ENCODE assay signal across 2 cellular contexts in genomic region chr19:6674868-6675305, GRCh38.
TF ChIP-seq lines count a peak whose summit lies in the region.

No MANE protein-coding gene starts in this region.

TF ChIP-seq in GM12878, 131 proteins besides CTCF, POLR2A, EP300 and RAD21 (continued from another document and continues in another):
- TF ChIP-seq, protein P1, sequence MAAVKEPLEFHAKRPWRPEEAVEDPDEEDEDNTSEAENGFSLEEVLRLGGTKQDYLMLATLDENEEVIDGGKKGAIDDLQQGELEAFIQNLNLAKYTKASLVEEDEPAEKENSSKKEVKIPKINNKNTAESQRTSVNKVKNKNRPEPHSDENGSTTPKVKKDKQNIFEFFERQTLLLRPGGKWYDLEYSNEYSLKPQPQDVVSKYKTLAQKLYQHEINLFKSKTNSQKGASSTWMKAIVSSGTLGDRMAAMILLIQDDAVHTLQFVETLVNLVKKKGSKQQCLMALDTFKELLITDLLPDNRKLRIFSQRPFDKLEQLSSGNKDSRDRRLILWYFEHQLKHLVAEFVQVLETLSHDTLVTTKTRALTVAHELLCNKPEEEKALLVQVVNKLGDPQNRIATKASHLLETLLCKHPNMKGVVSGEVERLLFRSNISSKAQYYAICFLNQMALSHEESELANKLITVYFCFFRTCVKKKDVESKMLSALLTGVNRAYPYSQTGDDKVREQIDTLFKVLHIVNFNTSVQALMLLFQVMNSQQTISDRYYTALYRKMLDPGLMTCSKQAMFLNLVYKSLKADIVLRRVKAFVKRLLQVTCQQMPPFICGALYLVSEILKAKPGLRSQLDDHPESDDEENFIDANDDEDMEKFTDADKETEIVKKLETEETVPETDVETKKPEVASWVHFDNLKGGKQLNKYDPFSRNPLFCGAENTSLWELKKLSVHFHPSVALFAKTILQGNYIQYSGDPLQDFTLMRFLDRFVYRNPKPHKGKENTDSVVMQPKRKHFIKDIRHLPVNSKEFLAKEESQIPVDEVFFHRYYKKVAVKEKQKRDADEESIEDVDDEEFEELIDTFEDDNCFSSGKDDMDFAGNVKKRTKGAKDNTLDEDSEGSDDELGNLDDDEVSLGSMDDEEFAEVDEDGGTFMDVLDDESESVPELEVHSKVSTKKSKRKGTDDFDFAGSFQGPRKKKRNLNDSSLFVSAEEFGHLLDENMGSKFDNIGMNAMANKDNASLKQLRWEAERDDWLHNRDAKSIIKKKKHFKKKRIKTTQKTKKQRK (IDR thresholded peaks at IDR 0.05; ENCODE audit: low read depth, low read length): no peak
- TF ChIP-seq BCL11A (IDR thresholded peaks at IDR 0.05; ENCODE audit: low read depth, low read length) (peak; percentile 91), MEF2B (IDR thresholded peaks at IDR 0.05; ENCODE audit: partially characterized antibody, poor library complexity, severe bottlenecking) (peak; percentile 81), TAF1 (IDR thresholded peaks at IDR 0.05; ENCODE audit: borderline replicate concordance, low read depth, low read length) (0 out of 2 replicates have a peak, but pooled peaks have one; percentile 6), IKZF2 (IDR thresholded peaks at IDR 0.05) (peak; percentile 95 to 96), TCF3 (IDR thresholded peaks at IDR 0.05; ENCODE audit: borderline replicate concordance, insufficient read depth, low read depth, low read length) (peak; percentile 66; the same call in 1 of the 2 replicates), ZNF207 (IDR thresholded peaks at IDR 0.05; ENCODE audit: borderline replicate concordance) (no peak; the same call in 1 of the 2 replicates), NRF1 (conservative IDR thresholded peaks at IDR 0.05; ENCODE audit: low read depth, low read length) (no peak), FOS (IDR thresholded peaks at IDR 0.05; ENCODE audit: borderline replicate concordance, extremely low read depth, insufficient read length) (no peak), ZBTB11 (CRISPR knock-in tag; IDR thresholded peaks at IDR 0.05) (no peak), HCFC1 (IDR thresholded peaks at IDR 0.05; ENCODE audit: low read length) (no peak), ESRRA (IDR thresholded peaks at IDR 0.05; ENCODE audit: low read length) (no peak), YY1 (IDR thresholded peaks at IDR 0.05; ENCODE audit: low read depth, low read length) (peak; percentile 54; the same call in 1 of the 2 replicates), MTA2 (IDR thresholded peaks at IDR 0.05; ENCODE audit: low read depth) (peak; percentile 78; the same call in 1 of the 2 replicates)
- TF ChIP-seq, protein P2, sequence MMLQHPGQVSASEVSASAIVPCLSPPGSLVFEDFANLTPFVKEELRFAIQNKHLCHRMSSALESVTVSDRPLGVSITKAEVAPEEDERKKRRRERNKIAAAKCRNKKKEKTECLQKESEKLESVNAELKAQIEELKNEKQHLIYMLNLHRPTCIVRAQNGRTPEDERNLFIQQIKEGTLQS (IDR thresholded peaks at IDR 0.05; ENCODE audit: borderline replicate concordance, extremely low read depth, low read depth, low read length): no peak
- TF ChIP-seq, protein P3, sequence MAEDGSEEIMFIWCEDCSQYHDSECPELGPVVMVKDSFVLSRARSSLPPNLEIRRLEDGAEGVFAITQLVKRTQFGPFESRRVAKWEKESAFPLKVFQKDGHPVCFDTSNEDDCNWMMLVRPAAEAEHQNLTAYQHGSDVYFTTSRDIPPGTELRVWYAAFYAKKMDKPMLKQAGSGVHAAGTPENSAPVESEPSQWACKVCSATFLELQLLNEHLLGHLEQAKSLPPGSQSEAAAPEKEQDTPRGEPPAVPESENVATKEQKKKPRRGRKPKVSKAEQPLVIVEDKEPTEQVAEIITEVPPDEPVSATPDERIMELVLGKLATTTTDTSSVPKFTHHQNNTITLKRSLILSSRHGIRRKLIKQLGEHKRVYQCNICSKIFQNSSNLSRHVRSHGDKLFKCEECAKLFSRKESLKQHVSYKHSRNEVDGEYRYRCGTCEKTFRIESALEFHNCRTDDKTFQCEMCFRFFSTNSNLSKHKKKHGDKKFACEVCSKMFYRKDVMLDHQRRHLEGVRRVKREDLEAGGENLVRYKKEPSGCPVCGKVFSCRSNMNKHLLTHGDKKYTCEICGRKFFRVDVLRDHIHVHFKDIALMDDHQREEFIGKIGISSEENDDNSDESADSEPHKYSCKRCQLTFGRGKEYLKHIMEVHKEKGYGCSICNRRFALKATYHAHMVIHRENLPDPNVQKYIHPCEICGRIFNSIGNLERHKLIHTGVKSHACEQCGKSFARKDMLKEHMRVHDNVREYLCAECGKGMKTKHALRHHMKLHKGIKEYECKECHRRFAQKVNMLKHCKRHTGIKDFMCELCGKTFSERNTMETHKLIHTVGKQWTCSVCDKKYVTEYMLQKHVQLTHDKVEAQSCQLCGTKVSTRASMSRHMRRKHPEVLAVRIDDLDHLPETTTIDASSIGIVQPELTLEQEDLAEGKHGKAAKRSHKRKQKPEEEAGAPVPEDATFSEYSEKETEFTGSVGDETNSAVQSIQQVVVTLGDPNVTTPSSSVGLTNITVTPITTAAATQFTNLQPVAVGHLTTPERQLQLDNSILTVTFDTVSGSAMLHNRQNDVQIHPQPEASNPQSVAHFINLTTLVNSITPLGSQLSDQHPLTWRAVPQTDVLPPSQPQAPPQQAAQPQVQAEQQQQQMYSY (CRISPR knock-in tag; IDR thresholded peaks at IDR 0.05): no peak

TF ChIP-seq in HepG2, 621 proteins besides CTCF, POLR2A, EP300 and RAD21 (continued from another document):
- no peak for TF ChIP-seq ZBTB21 (CRISPR knock-in tag; IDR thresholded peaks at IDR 0.05)
- no peak for TF ChIP-seq RFX5 (IDR thresholded peaks at IDR 0.05; ENCODE audit: low read depth, low read length)
- TF ChIP-seq ZNF781 (CRISPR knock-in tag; IDR thresholded peaks at IDR 0.05; ENCODE audit: borderline replicate concordance, not compliant biosample characterization): no peak
- TF ChIP-seq ZNF639 (CRISPR knock-in tag; conservative IDR thresholded peaks at IDR 0.05): no peak
- TF ChIP-seq POLR2AphosphoS5 (IDR thresholded peaks at IDR 0.05; ENCODE audit: low read depth, low read length): 0 out of 2 replicates have a peak, but pooled peaks have one; percentile 14
- TF ChIP-seq NKX3-1 (CRISPR knock-in tag; IDR thresholded peaks at IDR 0.05): no peak
- TF ChIP-seq, protein P4, sequence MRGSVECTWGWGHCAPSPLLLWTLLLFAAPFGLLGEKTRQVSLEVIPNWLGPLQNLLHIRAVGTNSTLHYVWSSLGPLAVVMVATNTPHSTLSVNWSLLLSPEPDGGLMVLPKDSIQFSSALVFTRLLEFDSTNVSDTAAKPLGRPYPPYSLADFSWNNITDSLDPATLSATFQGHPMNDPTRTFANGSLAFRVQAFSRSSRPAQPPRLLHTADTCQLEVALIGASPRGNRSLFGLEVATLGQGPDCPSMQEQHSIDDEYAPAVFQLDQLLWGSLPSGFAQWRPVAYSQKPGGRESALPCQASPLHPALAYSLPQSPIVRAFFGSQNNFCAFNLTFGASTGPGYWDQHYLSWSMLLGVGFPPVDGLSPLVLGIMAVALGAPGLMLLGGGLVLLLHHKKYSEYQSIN (CRISPR knock-in tag; IDR thresholded peaks at IDR 0.05; ENCODE audit: borderline replicate concordance): no peak
- TF ChIP-seq TAF15 (IDR thresholded peaks at IDR 0.05; ENCODE audit: low read depth, low read length, poor library complexity, severe bottlenecking): no peak
- no peak for TF ChIP-seq SRSF1 (optimal IDR thresholded peaks at IDR 0.05; ENCODE audit: low read depth, low read length)
- no peak for TF ChIP-seq ZSCAN31 (CRISPR knock-in tag; IDR thresholded peaks at IDR 0.05; ENCODE audit: low read depth)
- 0 out of 2 replicates have a peak, but pooled peaks have one; percentile 37 for TF ChIP-seq SAFB2 (CRISPR knock-in tag; IDR thresholded peaks at IDR 0.05; ENCODE audit: borderline replicate concordance, low read depth)
- TF ChIP-seq ZBTB38 (CRISPR knock-in tag; IDR thresholded peaks at IDR 0.05): no peak; the same call in 1 of the 2 replicates
- no peak for TF ChIP-seq ZNF446 (CRISPR knock-in tag; IDR thresholded peaks at IDR 0.05)
- TF ChIP-seq, protein P5, sequence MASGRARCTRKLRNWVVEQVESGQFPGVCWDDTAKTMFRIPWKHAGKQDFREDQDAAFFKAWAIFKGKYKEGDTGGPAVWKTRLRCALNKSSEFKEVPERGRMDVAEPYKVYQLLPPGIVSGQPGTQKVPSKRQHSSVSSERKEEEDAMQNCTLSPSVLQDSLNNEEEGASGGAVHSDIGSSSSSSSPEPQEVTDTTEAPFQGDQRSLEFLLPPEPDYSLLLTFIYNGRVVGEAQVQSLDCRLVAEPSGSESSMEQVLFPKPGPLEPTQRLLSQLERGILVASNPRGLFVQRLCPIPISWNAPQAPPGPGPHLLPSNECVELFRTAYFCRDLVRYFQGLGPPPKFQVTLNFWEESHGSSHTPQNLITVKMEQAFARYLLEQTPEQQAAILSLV (CRISPR knock-in tag; IDR thresholded peaks at IDR 0.05; ENCODE audit: borderline replicate concordance): no peak
- no peak for TF ChIP-seq ZC3H4 (CRISPR knock-in tag; IDR thresholded peaks at IDR 0.05; ENCODE audit: borderline replicate concordance)
- TF ChIP-seq CAMTA2 (CRISPR knock-in tag; IDR thresholded peaks at IDR 0.05; ENCODE audit: borderline replicate concordance): no peak
- TF ChIP-seq FOXP1 (IDR thresholded peaks at IDR 0.05): no peak
- no peak for TF ChIP-seq FOXP1 (CRISPR knock-in tag; IDR thresholded peaks at IDR 0.05)
